ENCODE assay signal across 8 cellular contexts in the genomic region with DNA sequence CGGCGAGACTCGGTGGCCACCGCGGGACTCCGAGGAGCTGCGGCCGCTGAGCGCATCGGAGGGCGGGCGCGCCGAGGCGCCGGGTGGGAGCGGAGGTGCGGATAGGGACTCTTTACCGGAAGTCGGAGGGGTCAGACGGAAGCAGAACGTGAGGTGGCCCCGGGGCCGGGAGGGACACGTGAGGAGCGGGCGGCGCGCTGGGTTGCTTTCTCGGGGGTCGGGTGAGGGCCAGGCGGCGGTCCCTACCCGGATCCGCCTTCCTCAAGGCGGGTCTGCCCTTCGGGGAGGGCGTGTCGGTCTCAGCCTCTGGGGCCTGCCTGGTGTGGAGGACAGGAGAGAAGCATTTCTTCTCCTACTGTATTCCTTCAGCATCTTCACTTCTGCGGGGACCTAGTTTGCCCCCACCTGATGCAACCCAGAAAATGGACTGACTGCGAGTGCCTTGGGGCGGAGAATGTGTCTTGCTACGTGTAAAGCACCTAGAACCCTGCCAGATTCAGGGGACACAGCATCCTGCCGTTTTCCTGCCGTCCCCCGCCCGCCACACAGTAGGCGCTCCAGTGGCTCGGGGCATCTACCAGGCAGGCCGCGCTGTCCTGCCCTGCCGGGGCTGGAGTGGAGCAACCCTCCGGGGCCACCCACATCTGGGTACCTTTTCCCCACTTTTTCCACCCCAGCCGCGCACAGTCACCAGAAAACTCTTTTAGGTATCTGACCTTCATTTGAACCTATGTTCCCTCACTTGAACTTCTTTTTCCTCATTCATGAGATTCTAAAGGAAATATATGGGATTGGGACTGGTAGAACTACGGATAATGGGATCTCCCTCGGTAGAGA. TPM values are rescaled to one million over a fixed set of nuclear protein-coding genes. Genes with fewer than 3 reads are reported as not detected.
A peak's percentile ranks its signal among the peaks of the same experiment; 100 is the strongest.
DNase-seq lines count a peak whose midpoint lies in the region; ATAC-seq and TF ChIP-seq lines count a peak whose summit lies in the region.

No MANE protein-coding gene starts in this region.

- TF ChIP-seq POLR2A in upper lobe of left lung (IDR thresholded peaks at IDR 0.05), result peak in 3 of 4 donors; percentile 64 to 86 (median 75)

- DNase-seq in NCI-H1417 treated with DMSO at 0.1 percent for 48 hours (lab: John Stamatoyannopoulos, UW) (peak; percentile 78), T-helper 1 cell (peak; percentile 73 to 83 (median 79)), amniotic stem cell (lab: John Stamatoyannopoulos, UW) (peak; percentile 73), left ventricle myocardium inferior (peak; percentile 92), posterior vena cava (ENCODE audit: low spot score) (peak; percentile 98), upper lobe of left lung (peak; percentile 87 to 96)

- no peaks in the 10 kb centered on the region for H3K9me3 ChIP-seq in left ventricle myocardium inferior (replicated peaks)
- H3K9me3 ChIP-seq in upper lobe of left lung, result no peaks in the 10 kb centered on the region

- TF ChIP-seq CTCF in GM12875 (IDR thresholded peaks at IDR 0.05; ENCODE audit: borderline replicate concordance, insufficient read depth, low read depth, low read length) (no peak), left ventricle myocardium inferior (IDR thresholded peaks at IDR 0.05; ENCODE audit: borderline replicate concordance) (no peak), upper lobe of left lung (IDR thresholded peaks at IDR 0.05) (no peak)

- peak overlapping the region; percentile 100 for H3K27ac ChIP-seq in left ventricle myocardium inferior (replicated peaks)
- H3K27ac ChIP-seq in upper lobe of left lung, result peak overlapping the region; percentile 94 to 99 (median 96)

- ATAC-seq in HG02763 (IDR thresholded peaks at IDR 0.05; ENCODE audit: unreplicated experiment) (peak; percentile 64), upper lobe of left lung (ENCODE audit: low FRiP score in 2 of 2) (peak; percentile 90 to 95)

- peaks cover 53% of the 10 kb centered on the region for H3K4me1 ChIP-seq in left ventricle myocardium inferior
- H3K4me1 ChIP-seq in upper lobe of left lung, result peaks cover 26 to 35% (median 28%) of the 10 kb centered on the region in 4 donors

- H3K27me3 ChIP-seq in left ventricle myocardium inferior (ENCODE audit: low read depth), result no peaks in the 10 kb centered on the region
- no peaks in the 10 kb centered on the region for H3K27me3 ChIP-seq in upper lobe of left lung

- no peak for TF ChIP-seq EP300 in upper lobe of left lung (IDR thresholded peaks at IDR 0.05)

- intact Hi-C loops in left ventricle myocardium inferior (cut with micrococcal nuclease) (no loop called here), posterior vena cava (cut with DNase I) (no loop called here)

- 0 to 2% methylated on average over 23 to 39 of the region's 57 CpGs for WGBS in upper lobe of left lung, 2 donors

- H3K36me3 ChIP-seq in left ventricle myocardium inferior (no peaks in the 10 kb centered on the region), upper lobe of left lung (no peaks in the 10 kb centered on the region)

- H3K4me3 ChIP-seq in GM12875 (ENCODE audit: low read depth, low read length), result peak overlapping the region; percentile 98
- peak overlapping the region; percentile 99 for H3K4me3 ChIP-seq in left ventricle myocardium inferior
- peak overlapping the region; percentile 62 to 98 (median 96) for H3K4me3 ChIP-seq in upper lobe of left lung

RNA-seq across cellular contexts. Expression of a gene that starts 0.6 kb away (rescaled TPM):
- total RNA-seq in left ventricle myocardium inferior (50.0 TPM), posterior vena cava (10 to 100 TPM; 57.8 to 64.4 TPM), upper lobe of left lung (100 to 1,000 TPM in 2 of 6 donors, 10 to 100 TPM in 4; 50.7 to 189 (median 75.2) TPM)

Comparison
In these comparisons a context has a peak if more than half of its experiments do, and no peak if none do; other contexts are left out.
1. Peak in every context shown above with its lines: DNase-seq, ATAC-seq, H3K4me3 ChIP-seq and H3K27ac ChIP-seq.